ENCODE assay signal across 10 cellular contexts in genomic region chr17:66548659-66549311, GRCh38.
A peak's percentile ranks its signal among the peaks of the same experiment; 100 is the strongest.
DNase-seq lines count a peak whose midpoint lies in the region; ATAC-seq and TF ChIP-seq lines count a peak whose summit lies in the region.
"Had no signal": no experiment of that assay in that cellular context is flagged by ENCODE, and none has a peak within 500 bp of the region (broad histone marks: within the 10 kb centered on the region; RNA-seq: fewer than 3 reads in every experiment).

No MANE protein-coding gene starts in this region.

- H3K18ac ChIP-seq in H9 (ENCODE audit: insufficient read length, low read depth, low read length) = no peak overlapping the region

- H2AK5ac ChIP-seq in H9 (ENCODE audit: insufficient read length, low read length) = no peak overlapping the region

- no peaks in the 10 kb centered on the region for H4K20me1 ChIP-seq in H9 (ENCODE audit: control insufficient read depth, insufficient read depth, insufficient read length)

- peak overlapping the region; percentile 40 to 88 (median 78); a peak in 6 of 7 replicates for H3K27ac Mint-ChIP-seq in H9
- peak overlapping the region; percentile 23 for H3K27ac Mint-ChIP-seq in activated CD8-positive, alpha-beta T cell treated with anti-CD3 and anti-CD28 coated beads for 36 hours

- no peak overlapping the region for H2BK15ac ChIP-seq in H9 (ENCODE audit: low read depth, low read length)

- H3K4me3 Mint-ChIP-seq in H9 = peak overlapping the region in 1 of 2 experiments; percentile 23; a peak in 2 of 5 replicates
- H3K4me3 Mint-ChIP-seq in activated CD8-positive, alpha-beta T cell treated with anti-CD3 and anti-CD28 coated beads for 36 hours = no peak overlapping the region

- H3K27me3 ChIP-seq in AG04450 (ENCODE audit: control insufficient read depth, insufficient read depth, low read length) (no peaks in the 10 kb centered on the region), H9 (ENCODE audit: insufficient read depth, low read length) (no peaks in the 10 kb centered on the region)

- no peak overlapping the region for H2BK5ac ChIP-seq in H9 (ENCODE audit: insufficient read length, low read length)

- no peak overlapping the region for H3K23ac ChIP-seq in H9 (ENCODE audit: insufficient read length, low read depth, low read length)

- H3K79me2 ChIP-seq in H9 (ENCODE audit: insufficient read depth, low read length) = no peaks in the 10 kb centered on the region

- no peak overlapping the region for H3K14ac ChIP-seq in H9 (ENCODE audit: insufficient read depth, low read length)

- TF ChIP-seq CTCF in AG04450 (IDR thresholded peaks at IDR 0.05; ENCODE audit: low read depth, low read length) (no peak), H9 (conservative IDR thresholded peaks at IDR 0.05) (no peak)
- TF ChIP-seq CTCF in activated CD8-positive, alpha-beta T cell treated with anti-CD3 and anti-CD28 coated beads for 36 hours (IDR thresholded peaks at IDR 0.05) = no peak

- no peak overlapping the region for H3K4me3 ChIP-seq in AG04450 (ENCODE audit: low read depth, low read length)
- H3K4me3 ChIP-seq: HAP-1 had no signal

- CTCF ChIA-PET in AG04450 (lab: Charles Lee) = no interaction called here
- CTCF ChIA-PET in activated CD8-positive, alpha-beta T cell treated with anti-CD3 and anti-CD28 coated beads for 36 hours (lab: Charles Lee) = interaction anchor here (0.6 to 2.4 kb wide), 2 partner anchors 18 to 293 kb away, joined by 3 to 19 read pairs; no protein-coding TSS in a partner anchor

- no peak overlapping the region for H2AFZ ChIP-seq in H9 (ENCODE audit: low read length)

- peaks cover 16 to 17% of the 10 kb centered on the region in 2 experiments for H3K9me3 Mint-ChIP-seq in H9
- H3K9me3 Mint-ChIP-seq in activated CD8-positive, alpha-beta T cell treated with anti-CD3 and anti-CD28 coated beads for 36 hours = peaks cover 14% of the 10 kb centered on the region

- H3K36me3 Mint-ChIP-seq in H9 (ENCODE audit: insufficient read depth in 1 of 3, low read depth in 3 of 3) = peaks cover 8 to 19% (median 10%) of the 10 kb centered on the region in 3 experiments
- H3K36me3 Mint-ChIP-seq in activated CD8-positive, alpha-beta T cell treated with anti-CD3 and anti-CD28 coated beads for 36 hours (ENCODE audit: low read depth) = peaks cover 29% of the 10 kb centered on the region

- WGBS in H9 (ENCODE audit: extremely low coverage, insufficient read length, low lambda C conversion rate) = no CpG with 5 or more reads among the region's 14 CpGs

- POLR2A ChIA-PET in AG04450 (lab: Yijun Ruan, JAX) = interaction anchor here (0.7 to 1.2 kb wide), 2 partner anchors 32 to 228 kb away, joined by 3 read pairs; no protein-coding TSS in a partner anchor
- POLR2A ChIA-PET in activated CD8-positive, alpha-beta T cell treated with anti-CD3 and anti-CD28 coated beads for 36 hours (lab: Charles Lee) = interaction anchor here (0.6 to 1.0 kb wide), 4 partner anchors 23 to 82 kb away, joined by 3 read pairs; no protein-coding TSS in a partner anchor

- no peak overlapping the region for H4K91ac ChIP-seq in H9 (ENCODE audit: insufficient read length, low read depth, low read length)

- H3T11ph ChIP-seq in H9 (ENCODE audit: low read length) = no peak overlapping the region

- H3K79me1 ChIP-seq in H9 (ENCODE audit: insufficient read depth, low read depth, low read length, poor library complexity, severe bottlenecking) = no peaks in the 10 kb centered on the region

- no peak for ATAC-seq in activated CD8-positive, alpha-beta T cell treated with anti-CD3 and anti-CD28 coated beads for 36 hours
- peak; percentile 23 for ATAC-seq in left lobe of liver
- no peak for ATAC-seq in GM19328 (IDR thresholded peaks at IDR 0.05; ENCODE audit: unreplicated experiment)
- ATAC-seq in GM18511 (IDR thresholded peaks at IDR 0.05; ENCODE audit: unreplicated experiment) = no peak

- H4K8ac ChIP-seq in H9 (replicated peaks; ENCODE audit: insufficient read length, low read depth, low read length) = no peak overlapping the region

- peaks cover 33 to 42% of the 10 kb centered on the region in 2 experiments for H3K4me1 Mint-ChIP-seq in H9
- peaks cover 43% of the 10 kb centered on the region for H3K4me1 Mint-ChIP-seq in activated CD8-positive, alpha-beta T cell treated with anti-CD3 and anti-CD28 coated beads for 36 hours (ENCODE audit: low read depth)

- peaks cover 8% of the 10 kb centered on the region; the same call in 1 of the 2 replicates for H3K4me1 ChIP-seq in H9 (ENCODE audit: insufficient read depth, low read length)
- H3K4me1 ChIP-seq: HAP-1 had no signal

- no peak overlapping the region for H2BK12ac ChIP-seq in H9 (ENCODE audit: insufficient read length, low read depth, low read length)

- H3K4me2 ChIP-seq in H9 (ENCODE audit: insufficient read depth, insufficient read length, low read length) = no peak overlapping the region

- no peak overlapping the region for H3K9ac ChIP-seq in H9 (ENCODE audit: extremely low read depth, insufficient read length, low read length)

- H3K27me3 Mint-ChIP-seq in H9 (ENCODE audit: low read depth) = no peaks in the 10 kb centered on the region; the same call in 1 of the 2 replicates
- no peaks in the 10 kb centered on the region for H3K27me3 Mint-ChIP-seq in activated CD8-positive, alpha-beta T cell treated with anti-CD3 and anti-CD28 coated beads for 36 hours

- no peak overlapping the region for H3K56ac ChIP-seq in H9 (ENCODE audit: insufficient read length, low read depth, low read length)

- H2BK20ac ChIP-seq in H9 (ENCODE audit: low read depth, low read length, poor library complexity, severe bottlenecking) = no peak overlapping the region

- H3K27ac ChIP-seq in AG04450 (ENCODE audit: low read depth, low read length) (peak overlapping the region; percentile 96), H9 (ENCODE audit: insufficient read length, low read depth, low read length) (no peak overlapping the region)

- DNase-seq in AG04450 (ENCODE audit: low read depth, low spot score) (no peak), H9 (no peak), left lobe of liver (ENCODE audit: low spot score) (no peak), NCI-H69 (lab: John Stamatoyannopoulos, UW) (no peak), activated gamma-delta T cell (lab: John Stamatoyannopoulos, UW) (no peak)
- DNase-seq in activated CD8-positive, alpha-beta T cell treated with anti-CD3 and anti-CD28 coated beads for 36 hours = no peak
- DNase-seq: foreskin melanocyte had no signal

- H4K5ac ChIP-seq in H9 (ENCODE audit: insufficient read length, low read depth, low read length) = no peak overlapping the region

- H3K4ac ChIP-seq in H9 (ENCODE audit: low read depth, low read length) = no peak overlapping the region

- H3K23me2 ChIP-seq in H9 (ENCODE audit: insufficient read length, low read depth, low read length, poor library complexity, severe bottlenecking) = no peaks in the 10 kb centered on the region

- H3K9me3 ChIP-seq in AG04450 (ENCODE audit: control insufficient read depth, insufficient read depth, low read length) (no peaks in the 10 kb centered on the region), H9 (ENCODE audit: control insufficient read depth, low read depth, low read length) (no peaks in the 10 kb centered on the region)
- H3K9me3 ChIP-seq: HAP-1 had no signal

- intact Hi-C loops in activated CD8-positive, alpha-beta T cell treated with anti-CD3 and anti-CD28 coated beads for 36 hours (cut with micrococcal nuclease) = loop anchor here (10.0 kb wide), 1 partner anchor 244 kb away; the partner anchor contains the start of gene PRKCA

- no peak overlapping the region for H2BK120ac ChIP-seq in H9 (ENCODE audit: low read depth, low read length, poor library complexity, severe bottlenecking)
